Comparison of ENCODE assay signal across 15 cellular contexts in genomic region chr21:43597052-43597451, GRCh38.
A peak's percentile ranks its signal among the peaks of the same experiment; 100 is the strongest.
DNase-seq lines count a peak whose midpoint lies in the region; ATAC-seq and TF ChIP-seq lines count a peak whose summit lies in the region.
"Had no signal": no experiment of that assay in that cellular context is flagged by ENCODE, and none has a peak within 500 bp of the region (broad histone marks: within the 10 kb centered on the region; RNA-seq: fewer than 3 reads in every experiment).

No MANE protein-coding gene starts in this region.

- DNase-seq in AG08395 (ENCODE audit: low spot score) (peak; percentile 61), LHCN-M2 (ENCODE audit: low read depth) (peak; percentile 88), astrocyte of the hippocampus (ENCODE audit: low read depth, low spot score) (peak; percentile 91), kidney glomerular epithelial cell (lab: John Stamatoyannopoulos, UW) (peak; percentile 56), GM10248 (ENCODE audit: extremely low spot score) (no peak), NCI-H2107 (lab: John Stamatoyannopoulos, UW) (no peak)
- DNase-seq: activated CD8-positive, alpha-beta T cell treated with anti-CD3 and anti-CD28 coated beads for 36 hours; cortex of kidney; DND-41; gastrocnemius medialis; NCI-H2081 treated with DMSO at 0.1 percent for 48 hours; stimulated activated CD4-positive, alpha-beta T cell treated with anti-CD3 and anti-CD28 coated beads, Interleukin-15, amount 100 ng/mL, for 24 hours; upper lobe of right lung had no signal

- TF ChIP-seq CTCF in GM10248 (IDR thresholded peaks at IDR 0.05; ENCODE audit: control extremely low read depth, extremely low read depth, low read depth, missing control alignments), result no peak

- POLR2A ChIA-PET in GM10248 (lab: Yijun Ruan, JAX), result no interaction called here

- no peak for ATAC-seq in HG02938 (IDR thresholded peaks at IDR 0.05; ENCODE audit: unreplicated experiment)
- ATAC-seq in GM19035 (IDR thresholded peaks at IDR 0.05; ENCODE audit: unreplicated experiment), result no peak
- ATAC-seq: activated CD8-positive, alpha-beta T cell treated with anti-CD3 and anti-CD28 coated beads for 36 hours; gastrocnemius medialis; upper lobe of right lung had no signal

- CTCF ChIA-PET in GM10248 (lab: Yijun Ruan, JAX), result interaction anchor here (0.7 kb wide), 1 partner anchor 9 kb away, joined by 3 read pairs; no protein-coding TSS in a partner anchor

Comparison
In these comparisons a context has a peak if more than half of its experiments do, and no peak if none do; other contexts are left out.
1. DNase-seq: peak in AG08395 (single experiment), LHCN-M2 (single experiment), astrocyte of the hippocampus (single experiment) and kidney glomerular epithelial cell (single experiment); none in GM10248 (single experiment) and NCI-H2107 (single experiment).